Comparison of ENCODE assay signal across 1 cellular context in the genomic region with DNA sequence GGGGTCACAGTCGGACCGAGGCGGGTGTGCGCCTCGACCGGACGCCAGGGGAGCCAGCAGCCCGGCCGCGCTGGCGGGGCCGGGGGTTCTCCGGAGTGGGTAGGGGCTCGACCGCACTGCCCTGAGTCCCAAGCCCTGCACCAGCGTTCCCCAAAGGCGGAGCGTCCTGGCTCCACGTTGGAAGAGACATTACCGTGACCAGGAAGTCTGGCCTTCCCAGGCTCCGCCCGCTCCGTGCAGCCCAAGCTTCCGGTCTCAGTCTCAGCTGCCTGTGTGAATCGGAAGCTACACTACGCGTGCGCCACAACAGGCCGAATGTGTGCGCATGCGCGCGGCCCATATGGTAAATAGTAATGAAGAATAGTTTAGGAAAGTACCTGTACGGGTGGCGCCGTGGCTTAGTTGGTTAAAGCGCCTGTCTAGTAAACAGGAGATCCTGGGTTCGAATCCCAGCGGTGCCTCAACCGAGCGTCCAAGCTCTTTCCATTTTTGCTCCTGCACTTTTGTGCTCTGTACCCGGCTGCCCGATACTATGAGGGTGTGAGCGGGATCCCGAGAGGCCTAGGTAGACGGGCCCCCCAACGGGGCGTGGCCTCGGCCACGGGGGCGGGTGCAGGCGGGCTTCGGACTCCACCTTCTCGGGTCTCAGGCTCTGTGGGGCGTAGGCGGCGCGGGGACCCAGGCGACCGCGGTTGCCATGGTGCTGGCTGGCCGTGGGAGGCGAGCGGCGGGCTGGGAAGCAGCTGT.
TF ChIP-seq lines count a peak whose summit lies in the region.

No MANE protein-coding gene starts in this region.

TF ChIP-seq in SK-N-SH, 30 proteins besides CTCF, POLR2A, EP300 and RAD21 (continued from another document):
- TF ChIP-seq TEAD4 (IDR thresholded peaks at IDR 0.05; ENCODE audit: borderline replicate concordance, insufficient read depth) (peak; percentile 81), MAX (IDR thresholded peaks at IDR 0.05; ENCODE audit: low read depth) (peak; percentile 73; the same call in 1 of the 2 replicates), POLR2AphosphoS5 (IDR thresholded peaks at IDR 0.05; ENCODE audit: low read depth, low read length) (peak; percentile 98), TCF12 (IDR thresholded peaks at IDR 0.05) (no peak), NRF1 (IDR thresholded peaks at IDR 0.05; ENCODE audit: low read depth, low read length) (peak; percentile 96), CHD2 (IDR thresholded peaks at IDR 0.05; ENCODE audit: low read length, partially characterized antibody) (peak; percentile 70), RXRA (IDR thresholded peaks at IDR 0.05; ENCODE audit: borderline replicate concordance, low read depth) (no peak), GATA2 (CRISPR knock-in tag; IDR thresholded peaks at IDR 0.05) (no peak), GABPA (IDR thresholded peaks at IDR 0.05; ENCODE audit: low read depth) (peak; percentile 77), FOXM1 (IDR thresholded peaks at IDR 0.05; ENCODE audit: low read depth) (no peak), USF1 (IDR thresholded peaks at IDR 0.05; ENCODE audit: borderline replicate concordance, low read depth) (no peak), MXI1 (IDR thresholded peaks at IDR 0.05; ENCODE audit: low read depth, low read length) (peak; percentile 75), ELF1 (IDR thresholded peaks at IDR 0.05) (peak; percentile 90), TAF1 (IDR thresholded peaks at IDR 0.05; ENCODE audit: borderline replicate concordance, low read depth, low read length) (no peak), YY1 (IDR thresholded peaks at IDR 0.05; ENCODE audit: low read depth) (0 out of 2 replicates have a peak, but pooled peaks have one; percentile 15), FOSL2 (IDR thresholded peaks at IDR 0.05; ENCODE audit: borderline replicate concordance, low read depth) (peak; percentile 62; the same call in 1 of the 2 replicates), JUND (IDR thresholded peaks at IDR 0.05) (no peak), FOXJ3 (CRISPR knock-in tag; IDR thresholded peaks at IDR 0.05) (peak; percentile 6; the same call in 1 of the 2 replicates), MEF2A (IDR thresholded peaks at IDR 0.05; ENCODE audit: borderline replicate concordance, low read depth) (no peak), SIN3A (IDR thresholded peaks at IDR 0.05; ENCODE audit: borderline replicate concordance, low read depth, low read length) (peak; percentile 51; the same call in 1 of the 2 replicates)
- TF ChIP-seq, protein P1, sequence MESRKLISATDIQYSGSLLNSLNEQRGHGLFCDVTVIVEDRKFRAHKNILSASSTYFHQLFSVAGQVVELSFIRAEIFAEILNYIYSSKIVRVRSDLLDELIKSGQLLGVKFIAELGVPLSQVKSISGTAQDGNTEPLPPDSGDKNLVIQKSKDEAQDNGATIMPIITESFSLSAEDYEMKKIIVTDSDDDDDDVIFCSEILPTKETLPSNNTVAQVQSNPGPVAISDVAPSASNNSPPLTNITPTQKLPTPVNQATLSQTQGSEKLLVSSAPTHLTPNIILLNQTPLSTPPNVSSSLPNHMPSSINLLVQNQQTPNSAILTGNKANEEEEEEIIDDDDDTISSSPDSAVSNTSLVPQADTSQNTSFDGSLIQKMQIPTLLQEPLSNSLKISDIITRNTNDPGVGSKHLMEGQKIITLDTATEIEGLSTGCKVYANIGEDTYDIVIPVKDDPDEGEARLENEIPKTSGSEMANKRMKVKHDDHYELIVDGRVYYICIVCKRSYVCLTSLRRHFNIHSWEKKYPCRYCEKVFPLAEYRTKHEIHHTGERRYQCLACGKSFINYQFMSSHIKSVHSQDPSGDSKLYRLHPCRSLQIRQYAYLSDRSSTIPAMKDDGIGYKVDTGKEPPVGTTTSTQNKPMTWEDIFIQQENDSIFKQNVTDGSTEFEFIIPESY (IDR thresholded peaks at IDR 0.05; ENCODE audit: borderline replicate concordance, low read depth): no peak
